Comparison of ENCODE assay signal across 14 cellular contexts in the genomic region with DNA sequence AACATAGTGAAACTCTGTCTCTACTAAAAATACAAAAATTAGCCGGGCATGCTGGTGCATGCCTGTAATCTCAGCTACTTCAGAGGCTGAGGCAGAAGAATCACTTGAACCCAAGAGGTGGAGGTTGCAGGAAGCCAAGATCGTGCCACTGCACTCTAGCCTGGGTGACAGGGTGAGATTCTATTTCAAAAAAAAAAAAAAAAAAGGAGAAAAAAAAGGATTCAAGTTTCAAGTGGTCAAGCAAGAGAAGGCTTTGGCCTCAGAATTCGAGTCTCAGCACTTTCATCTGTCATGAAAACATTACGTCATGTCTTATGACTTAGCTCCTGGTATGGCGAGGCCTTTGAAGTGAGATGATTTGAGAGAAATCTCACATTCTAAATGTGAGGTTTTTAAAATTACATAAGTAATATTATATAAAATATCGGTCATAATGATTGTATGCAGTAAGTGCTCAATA. TPM values are rescaled to one million over a fixed set of nuclear protein-coding genes. Genes with fewer than 3 reads are reported as not detected.
A peak's percentile ranks its signal among the peaks of the same experiment; 100 is the strongest.
DNase-seq lines count a peak whose midpoint lies in the region; ATAC-seq lines count a peak whose summit lies in the region.
"Had no signal": no experiment of that assay in that cellular context is flagged by ENCODE, and none has a peak within 500 bp of the region (broad histone marks: within the 10 kb centered on the region; RNA-seq: fewer than 3 reads in every experiment).

No MANE protein-coding gene starts in this region.

- H3K4me1 Mint-ChIP-seq in memory B cell: peaks cover 23% of the 10 kb centered on the region
- H3K4me1 Mint-ChIP-seq in T-cell: peaks cover 0 to 4% (median under 1%) of the 10 kb centered on the region in 3 donors

- H3K9me3 Mint-ChIP-seq in memory B cell: peaks cover 9% of the 10 kb centered on the region
- no peaks in the 10 kb centered on the region for H3K9me3 Mint-ChIP-seq in T-cell

- peak overlapping the region; percentile 80 for H3K4me3 Mint-ChIP-seq in memory B cell
- no peak overlapping the region for H3K4me3 Mint-ChIP-seq in T-cell

- DNase-seq in memory B cell (ENCODE audit: low spot score in 2 of 2) (no peak), NCI-H1436 treated with DMSO at 0.1 percent for 48 hours (lab: John Stamatoyannopoulos, UW) (no peak), T-cell (no peak), ecto neural progenitor cell (ENCODE audit: low spot score) (no peak), globus pallidus (ENCODE audit: low spot score) (no peak)
- DNase-seq: Caco-2; Karpas-422; lower lobe of right lung; NCI-H2171; occipital lobe; stimulated activated CD4-positive, alpha-beta T cell treated with anti-CD3 and anti-CD28 coated beads, Interleukin-2, amount 100 ng/mL, for 24 hours had no signal

- CTCF ChIA-PET in T-cell (lab: Charles Lee): no interaction called here

- POLR2A ChIA-PET in T-cell (lab: Charles Lee): no interaction called here

- H3K27ac Mint-ChIP-seq in memory B cell (no peak overlapping the region), T-cell (no peak overlapping the region)

- peaks cover 8% of the 10 kb centered on the region for H3K27me3 Mint-ChIP-seq in memory B cell
- peaks cover 17 to 22% of the 10 kb centered on the region in 2 donors for H3K27me3 Mint-ChIP-seq in T-cell

- peak; percentile 30 for ATAC-seq in GM18870 (IDR thresholded peaks at IDR 0.05; ENCODE audit: unreplicated experiment)
- peak; percentile 15 for ATAC-seq in GM21576 (IDR thresholded peaks at IDR 0.05; ENCODE audit: unreplicated experiment)
- peak; percentile 20 for ATAC-seq in HG03159 (IDR thresholded peaks at IDR 0.05; ENCODE audit: unreplicated experiment)
- no peak for ATAC-seq in memory B cell (ENCODE audit: low read depth)
- ATAC-seq in T-cell (replicated peaks in 1 of 4): no peak

- H3K36me3 Mint-ChIP-seq in memory B cell (peaks cover 3% of the 10 kb centered on the region), T-cell (no peaks in the 10 kb centered on the region)

RNA-seq across cellular contexts. Expression of a gene that starts 21.2 kb away (rescaled TPM):
- 10 to 100 TPM; 13.2 to 20.0 (median 15.9) TPM for total RNA-seq in T-cell

RNA-seq across cellular contexts. Expression of a gene that starts 21.2 kb away (rescaled TPM):
- 10 to 100 TPM; 17.7 to 42.6 (median 31.2) TPM for total RNA-seq in T-cell

Comparison
In these comparisons a context has a peak if more than half of its experiments do, and no peak if none do; other contexts are left out.
1. ATAC-seq: peak in GM18870 (single experiment), GM21576 (single experiment) and HG03159 (single experiment); none in memory B cell (single experiment) and T-cell (0 of 4).